In genomic region chr5:139696167-139696893, GRCh38 we compare ENCODE assay signal across 1 cellular context.
TF ChIP-seq lines count a peak whose summit lies in the region.

No MANE protein-coding gene starts in this region.

TF ChIP-seq in K562, 482 proteins besides CTCF, POLR2A, EP300 and RAD21 (continued from another document and continues in another):
- TF ChIP-seq UBTF (IDR thresholded peaks at IDR 0.05; ENCODE audit: borderline replicate concordance in 1 of 2, low read depth in 2 of 2, low read length in 2 of 2): 0 out of 4 replicates have a peak, but pooled peaks of 1 of the 2 experiments have one; percentile 38
- peak; percentile 67; the same call in 1 of the 2 replicates for TF ChIP-seq IRF9 (tag; IDR thresholded peaks at IDR 0.05)
- no peak for TF ChIP-seq YBX1 (IDR thresholded peaks at IDR 0.05)
- TF ChIP-seq HMG20A (CRISPR knock-in tag; conservative IDR thresholded peaks at IDR 0.05): no peak
- TF ChIP-seq HMBOX1 (IDR thresholded peaks at IDR 0.05): no peak
- TF ChIP-seq DPF2 (IDR thresholded peaks at IDR 0.05): peak; percentile 63
- TF ChIP-seq ZNF311 (CRISPR knock-in tag; IDR thresholded peaks at IDR 0.05): no peak
- no peak for TF ChIP-seq PRDM10 (IDR thresholded peaks at IDR 0.05; ENCODE audit: partially characterized antibody)
- TF ChIP-seq CUX1 (CRISPR knock-in tag; IDR thresholded peaks at IDR 0.05): no peak
- TF ChIP-seq TEAD1 (CRISPR knock-in tag; IDR thresholded peaks at IDR 0.05): no peak
- peak; percentile 87 for TF ChIP-seq CEBPG (CRISPR knock-in tag; IDR thresholded peaks at IDR 0.05)
- peak; percentile 88 for TF ChIP-seq CEBPG (tag; conservative IDR thresholded peaks at IDR 0.05 in 1 of 2, IDR thresholded peaks at IDR 0.05 in 1 of 2)
- TF ChIP-seq ZMIZ1 (IDR thresholded peaks at IDR 0.05; ENCODE audit: low read depth in 2 of 2, low read length in 2 of 2): no peak
- no peak for TF ChIP-seq CREB1 (IDR thresholded peaks at IDR 0.05)
- no peak for TF ChIP-seq CREB1 (CRISPR knock-in tag; IDR thresholded peaks at IDR 0.05)
- no peak for TF ChIP-seq PBX2 (CRISPR knock-in tag; IDR thresholded peaks at IDR 0.05; ENCODE audit: low read depth)
- peak; percentile 38; the same call in 1 of the 2 replicates for TF ChIP-seq PBX2 (tag; conservative IDR thresholded peaks at IDR 0.05; ENCODE audit: low read depth)
- no peak for TF ChIP-seq RREB1 (CRISPR knock-in tag; IDR thresholded peaks at IDR 0.05)
- no peak for TF ChIP-seq SLC30A9 (CRISPR knock-in tag; IDR thresholded peaks at IDR 0.05)
- TF ChIP-seq ZKSCAN1 (IDR thresholded peaks at IDR 0.05; ENCODE audit: low read depth, low read length): peak; percentile 96
- no peak for TF ChIP-seq MED1 (CRISPR knock-in tag; IDR thresholded peaks at IDR 0.05; ENCODE audit: borderline replicate concordance)
- TF ChIP-seq FOXK2 (conservative IDR thresholded peaks at IDR 0.05 in 1 of 2, IDR thresholded peaks at IDR 0.05 in 1 of 2; ENCODE audit: low read depth in 2 of 2): 0 out of 4 replicates have a peak, but pooled peaks of 1 of the 2 experiments have one; percentile 22
- no peak for TF ChIP-seq CSDE1 (IDR thresholded peaks at IDR 0.05)
- no peak for TF ChIP-seq TCF7L2 (IDR thresholded peaks at IDR 0.05; ENCODE audit: low read depth, low read length)
